Comparison of ENCODE assay signal across 20 cellular contexts in the genomic region with DNA sequence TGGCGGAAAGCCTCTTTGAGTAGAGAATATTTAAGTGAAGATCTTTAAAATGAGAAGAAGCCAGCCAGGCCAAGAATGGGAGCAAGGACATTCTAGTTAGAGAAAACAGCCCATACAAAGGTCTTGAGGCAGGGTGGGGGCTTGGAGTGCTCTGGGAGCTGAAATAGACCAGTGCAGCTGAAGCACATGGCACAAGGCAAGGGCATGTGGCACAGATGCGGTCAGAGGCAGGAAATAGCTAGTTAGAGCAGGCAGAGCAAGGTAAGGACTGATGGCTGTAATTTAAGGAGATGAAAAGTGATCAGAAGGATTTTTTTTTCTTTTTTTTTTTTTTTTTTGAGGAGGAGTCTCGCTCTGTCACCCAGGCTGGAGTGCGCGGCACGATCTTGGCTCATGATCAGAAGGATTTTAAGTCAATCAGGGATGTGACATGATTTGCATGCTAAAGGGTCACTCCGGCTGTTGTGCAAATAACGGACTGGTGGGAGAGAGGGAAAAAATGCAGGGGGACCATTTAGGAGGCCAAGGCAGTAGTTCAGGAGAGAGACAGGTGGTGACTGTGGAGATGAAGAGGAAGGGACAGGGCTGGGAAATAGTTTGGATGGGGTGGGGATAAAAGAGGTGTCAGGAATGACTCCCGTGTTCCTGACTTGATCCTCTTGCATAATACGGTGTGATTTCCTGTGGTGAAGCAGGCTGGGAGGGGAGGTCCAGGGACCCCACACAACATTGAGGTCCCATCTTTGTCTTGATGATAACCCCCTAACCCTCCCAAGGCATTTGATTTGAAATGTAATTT.
DNase-seq lines count a peak whose midpoint lies in the region; ATAC-seq and TF ChIP-seq lines count a peak whose summit lies in the region.
"Had no signal": no experiment of that assay in that cellular context is flagged by ENCODE, and none has a peak within 500 bp of the region (broad histone marks: within the 10 kb centered on the region; RNA-seq: fewer than 3 reads in every experiment).

No MANE protein-coding gene starts in this region.

- CTCF ChIA-PET in activated CD8-positive, alpha-beta T cell treated with anti-CD3 and anti-CD28 coated beads, Interleukin-2, amount 10 ng/mL, durations not matched to agents 7 days and 5 days (lab: Charles Lee) = no interaction called here
- CTCF ChIA-PET in Caco-2 (lab: Charles Lee) = no interaction called here

- no peaks in the 10 kb centered on the region for H3K9me3 ChIP-seq in KOPT-K1 (ENCODE audit: insufficient read depth, low read length, poor library complexity, severe bottlenecking)
- H3K9me3 ChIP-seq in Caco-2 = no peaks in the 10 kb centered on the region
- H3K9me3 ChIP-seq: esophagus muscularis mucosa, left ventricle myocardium inferior, Peyer's patch, right atrium auricular region had no signal

- peak overlapping the region; percentile 56 for H3K27ac ChIP-seq in KOPT-K1 (ENCODE audit: low read depth, low read length, poor library complexity, severe bottlenecking)
- H3K27ac ChIP-seq: esophagus muscularis mucosa, HL-60, left ventricle myocardium inferior, Peyer's patch, right atrium auricular region had no signal

- no peak for DNase-seq in activated naive CD8-positive, alpha-beta T cell treated with anti-CD3 and anti-CD28 coated beads for 36 hours
- DNase-seq in activated CD8-positive, alpha-beta T cell treated with anti-CD3 and anti-CD28 coated beads, Interleukin-2, amount 10 ng/mL, durations not matched to agents 7 days and 5 days = peak; percentile 29
- DNase-seq in stimulated activated naive CD8-positive, alpha-beta T cell treated with anti-CD3 and anti-CD28 coated beads, Interleukin-15, amount 100 ng/mL, for 72 hours = no peak
- no peak for DNase-seq in type B pancreatic cell (ENCODE audit: extremely low spot score, unreplicated experiment)
- DNase-seq in Caco-2 = no peak
- DNase-seq: activated CD4-positive, alpha-beta T cell treated with anti-CD3 and anti-CD28 coated beads for 1 hour; activated T-cell treated with anti-CD3 and anti-CD28 coated beads, Interleukin-2, amount 50 U/mL, for 1 hour; amniotic stem cell; HCEC 1CT; left ventricle myocardium inferior; NCI-H1105; NCI-H82; Peyer's patch; T1000 had no signal

- H3K36me3 ChIP-seq in KOPT-K1 (ENCODE audit: insufficient read depth, low read length) (no peaks in the 10 kb centered on the region), Caco-2 (ENCODE audit: control insufficient read depth, insufficient read depth, low read length) (no peaks in the 10 kb centered on the region)
- H3K36me3 ChIP-seq: esophagus muscularis mucosa, left ventricle myocardium inferior, Peyer's patch, right atrium auricular region had no signal

- ATAC-seq in activated CD8-positive, alpha-beta T cell treated with anti-CD3 and anti-CD28 coated beads, Interleukin-2, amount 10 ng/mL, durations not matched to agents 7 days and 5 days = peak; percentile 62
- ATAC-seq in stimulated activated naive CD8-positive, alpha-beta T cell treated with anti-CD3 and anti-CD28 coated beads, Interleukin-15, amount 100 ng/mL, for 72 hours = peak; percentile 49
- ATAC-seq: K562 had no signal

- intact Hi-C loops in Caco-2 (cut with micrococcal nuclease; ENCODE audit: unreplicated experiment) = no loop called here

- peaks cover 4% of the 10 kb centered on the region for H3K27me3 Mint-ChIP-seq in activated naive CD8-positive, alpha-beta T cell
- no peaks in the 10 kb centered on the region for H3K27me3 Mint-ChIP-seq in activated naive CD8-positive, alpha-beta T cell treated with anti-CD3 and anti-CD28 coated beads for 36 hours
- H3K27me3 Mint-ChIP-seq in activated CD8-positive, alpha-beta T cell treated with anti-CD3 and anti-CD28 coated beads, Interleukin-2, amount 10 ng/mL, durations not matched to agents 7 days and 5 days (ENCODE audit: low read depth) = peaks cover 10% of the 10 kb centered on the region
- H3K27me3 Mint-ChIP-seq in stimulated activated naive CD8-positive, alpha-beta T cell treated with anti-CD3 and anti-CD28 coated beads, Interleukin-15, amount 100 ng/mL, for 72 hours = no peaks in the 10 kb centered on the region
- no peaks in the 10 kb centered on the region for H3K27me3 Mint-ChIP-seq in type B pancreatic cell
- no peaks in the 10 kb centered on the region for H3K27me3 Mint-ChIP-seq in Caco-2 (ENCODE audit: insufficient read depth, unreplicated experiment)

- 0 out of 2 replicates have a peak, but pooled peaks cover 4% of the 10 kb centered on the region for H3K4me1 ChIP-seq in Caco-2
- H3K4me1 ChIP-seq: esophagus muscularis mucosa, left ventricle myocardium inferior, Peyer's patch, right atrium auricular region had no signal

- no peak for TF ChIP-seq CTCF in type B pancreatic cell (conservative IDR thresholded peaks at IDR 0.05)
- TF ChIP-seq CTCF in Caco-2 (IDR thresholded peaks at IDR 0.05; ENCODE audit: insufficient read depth in 1 of 2, low read depth in 1 of 2, low read length in 1 of 2, severe bottlenecking in 1 of 2, unreplicated experiment in 1 of 2) = no peak

- no peaks in the 10 kb centered on the region for H3K9me3 Mint-ChIP-seq in activated naive CD8-positive, alpha-beta T cell (ENCODE audit: low read depth)
- no peaks in the 10 kb centered on the region for H3K9me3 Mint-ChIP-seq in activated naive CD8-positive, alpha-beta T cell treated with anti-CD3 and anti-CD28 coated beads for 36 hours
- no peaks in the 10 kb centered on the region for H3K9me3 Mint-ChIP-seq in activated CD8-positive, alpha-beta T cell treated with anti-CD3 and anti-CD28 coated beads, Interleukin-2, amount 10 ng/mL, durations not matched to agents 7 days and 5 days (ENCODE audit: insufficient read depth)
- H3K9me3 Mint-ChIP-seq in stimulated activated naive CD8-positive, alpha-beta T cell treated with anti-CD3 and anti-CD28 coated beads, Interleukin-15, amount 100 ng/mL, for 72 hours = no peaks in the 10 kb centered on the region
- H3K9me3 Mint-ChIP-seq in type B pancreatic cell (no peaks in the 10 kb centered on the region), Caco-2 (ENCODE audit: unreplicated experiment) (no peaks in the 10 kb centered on the region)

- H3K36me3 Mint-ChIP-seq in activated naive CD8-positive, alpha-beta T cell = peaks cover 4% of the 10 kb centered on the region
- no peaks in the 10 kb centered on the region for H3K36me3 Mint-ChIP-seq in activated naive CD8-positive, alpha-beta T cell treated with anti-CD3 and anti-CD28 coated beads for 36 hours
- H3K36me3 Mint-ChIP-seq in activated CD8-positive, alpha-beta T cell treated with anti-CD3 and anti-CD28 coated beads, Interleukin-2, amount 10 ng/mL, durations not matched to agents 7 days and 5 days (ENCODE audit: low read depth) = no peaks in the 10 kb centered on the region
- H3K36me3 Mint-ChIP-seq in type B pancreatic cell (peaks cover 6% of the 10 kb centered on the region), Caco-2 (ENCODE audit: insufficient read depth, unreplicated experiment) (no peaks in the 10 kb centered on the region)

- no peaks in the 10 kb centered on the region for H3K27me3 ChIP-seq in Caco-2 (replicated peaks; ENCODE audit: control insufficient read depth, insufficient read depth, low read length)
- H3K27me3 ChIP-seq: Peyer's patch, right atrium auricular region had no signal

- H3K4me3 ChIP-seq in Caco-2 (ENCODE audit: low read depth, low read length) = no peak overlapping the region
- H3K4me3 ChIP-seq: esophagus muscularis mucosa, K562, left ventricle myocardium inferior, Peyer's patch, right atrium auricular region had no signal

- POLR2A ChIA-PET in activated CD8-positive, alpha-beta T cell treated with anti-CD3 and anti-CD28 coated beads, Interleukin-2, amount 10 ng/mL, durations not matched to agents 7 days and 5 days (lab: Charles Lee) = no interaction called here
- POLR2A ChIA-PET in Caco-2 (lab: Charles Lee) = no interaction called here

- H3K4me3 Mint-ChIP-seq in activated naive CD8-positive, alpha-beta T cell = peak overlapping the region; percentile 63
- H3K4me3 Mint-ChIP-seq in activated naive CD8-positive, alpha-beta T cell treated with anti-CD3 and anti-CD28 coated beads for 36 hours = no peak overlapping the region
- no peak overlapping the region for H3K4me3 Mint-ChIP-seq in activated CD8-positive, alpha-beta T cell treated with anti-CD3 and anti-CD28 coated beads, Interleukin-2, amount 10 ng/mL, durations not matched to agents 7 days and 5 days
- no peak overlapping the region for H3K4me3 Mint-ChIP-seq in stimulated activated naive CD8-positive, alpha-beta T cell treated with anti-CD3 and anti-CD28 coated beads, Interleukin-15, amount 100 ng/mL, for 72 hours
- H3K4me3 Mint-ChIP-seq in type B pancreatic cell (no peak overlapping the region), Caco-2 (ENCODE audit: unreplicated experiment) (no peak overlapping the region)

- H3K27ac Mint-ChIP-seq in activated naive CD8-positive, alpha-beta T cell = peak overlapping the region; percentile 78
- H3K27ac Mint-ChIP-seq in activated naive CD8-positive, alpha-beta T cell treated with anti-CD3 and anti-CD28 coated beads for 36 hours = no peak overlapping the region
- no peak overlapping the region for H3K27ac Mint-ChIP-seq in activated CD8-positive, alpha-beta T cell treated with anti-CD3 and anti-CD28 coated beads, Interleukin-2, amount 10 ng/mL, durations not matched to agents 7 days and 5 days
- peak overlapping the region; percentile 24 to 45 for H3K27ac Mint-ChIP-seq in stimulated activated naive CD8-positive, alpha-beta T cell treated with anti-CD3 and anti-CD28 coated beads, Interleukin-15, amount 100 ng/mL, for 72 hours
- H3K27ac Mint-ChIP-seq in type B pancreatic cell (no peak overlapping the region), Caco-2 (ENCODE audit: unreplicated experiment) (no peak overlapping the region)

- peaks cover 16% of the 10 kb centered on the region for H3K4me1 Mint-ChIP-seq in activated naive CD8-positive, alpha-beta T cell (ENCODE audit: low read depth)
- peaks cover 19% of the 10 kb centered on the region for H3K4me1 Mint-ChIP-seq in activated naive CD8-positive, alpha-beta T cell treated with anti-CD3 and anti-CD28 coated beads for 36 hours
- peaks cover 17% of the 10 kb centered on the region for H3K4me1 Mint-ChIP-seq in activated CD8-positive, alpha-beta T cell treated with anti-CD3 and anti-CD28 coated beads, Interleukin-2, amount 10 ng/mL, durations not matched to agents 7 days and 5 days (ENCODE audit: low read depth)
- H3K4me1 Mint-ChIP-seq in stimulated activated naive CD8-positive, alpha-beta T cell treated with anti-CD3 and anti-CD28 coated beads, Interleukin-15, amount 100 ng/mL, for 72 hours = peaks cover 24% of the 10 kb centered on the region
- H3K4me1 Mint-ChIP-seq in type B pancreatic cell (ENCODE audit: unreplicated experiment) (peaks cover 32% of the 10 kb centered on the region), Caco-2 (ENCODE audit: low read depth, unreplicated experiment) (no peaks in the 10 kb centered on the region)

- no TSS peak for BruUV-seq in Caco-2 (replicated peaks; lab: Mats Ljungman, UMichigan)

Comparison
In these comparisons a context has a peak if more than half of its experiments do, and no peak if none do; other contexts are left out.
1. H3K27ac Mint-ChIP-seq: peak in activated naive CD8-positive, alpha-beta T cell (single experiment) and stimulated activated naive CD8-positive, alpha-beta T cell treated with anti-CD3 and anti-CD28 coated beads, Interleukin-15, amount 100 ng/mL, for 72 hours (2 of 2); none in activated naive CD8-positive, alpha-beta T cell treated with anti-CD3 and anti-CD28 coated beads for 36 hours (single experiment), activated CD8-positive, alpha-beta T cell treated with anti-CD3 and anti-CD28 coated beads, Interleukin-2, amount 10 ng/mL, durations not matched to agents 7 days and 5 days (single experiment), type B pancreatic cell (single experiment) and Caco-2 (single experiment).